15 cellular contexts compared by ENCODE assay signal in genomic region chr5:32690153-32690552, GRCh38. TPM values are rescaled to one million over a fixed set of nuclear protein-coding genes. Genes with fewer than 3 reads are reported as not detected.
A peak's percentile ranks its signal among the peaks of the same experiment; 100 is the strongest.
DNase-seq lines count a peak whose midpoint lies in the region; ATAC-seq and TF ChIP-seq lines count a peak whose summit lies in the region.
"Had no signal": no experiment of that assay in that cellular context is flagged by ENCODE, and none has a peak within 500 bp of the region (broad histone marks: within the 10 kb centered on the region; RNA-seq: fewer than 3 reads in every experiment).

No MANE protein-coding gene starts in this region.

- peaks cover 64% of the 10 kb centered on the region for H3K4me1 Mint-ChIP-seq in chondrocyte (ENCODE audit: low read depth)
- H3K4me1 Mint-ChIP-seq: activated CD4-positive, alpha-beta T cell treated with anti-CD3 and anti-CD28 coated beads for 36 hours; activated naive CD4-positive, alpha-beta T cell treated with anti-CD3 and anti-CD28 coated beads, Interleukin-2, amount 50 U/mL, for 24 hours had no signal

- ATAC-seq in thoracic aorta (ENCODE audit: insufficient number of reproducible peaks, low FRiP score, low read depth) (no peak), GM21390 (IDR thresholded peaks at IDR 0.05; ENCODE audit: unreplicated experiment) (no peak)
- no peak for ATAC-seq in activated CD4-positive, CD25-positive, alpha-beta regulatory T cell treated with anti-CD3 and anti-CD28 coated beads, Interleukin-2, amount 50 U/mL, for 24 hours
- ATAC-seq: activated CD4-positive, alpha-beta T cell treated with anti-CD3 and anti-CD28 coated beads for 36 hours had no signal

- TF ChIP-seq CTCF in NB4 (IDR thresholded peaks at IDR 0.05; ENCODE audit: low read depth, low read length) = peak; percentile 54
- TF ChIP-seq CTCF in chondrocyte (IDR thresholded peaks at IDR 0.05) = peak; percentile 48
- TF ChIP-seq CTCF in thoracic aorta (IDR thresholded peaks at IDR 0.05) = no peak

- H3K9me3 Mint-ChIP-seq in chondrocyte (ENCODE audit: low read depth) = peaks cover 5% of the 10 kb centered on the region
- H3K9me3 Mint-ChIP-seq: activated naive CD4-positive, alpha-beta T cell treated with anti-CD3 and anti-CD28 coated beads, Interleukin-2, amount 50 U/mL, for 24 hours had no signal

- TF ChIP-seq POLR2A in NB4 (IDR thresholded peaks at IDR 0.05; ENCODE audit: extremely low read depth, insufficient read length) = no peak

- no peak overlapping the region for H3K27ac Mint-ChIP-seq in chondrocyte (ENCODE audit: unreplicated experiment)
- H3K27ac Mint-ChIP-seq: activated CD4-positive, alpha-beta T cell treated with anti-CD3 and anti-CD28 coated beads for 36 hours; activated naive CD4-positive, alpha-beta T cell treated with anti-CD3 and anti-CD28 coated beads, Interleukin-2, amount 50 U/mL, for 24 hours had no signal

- peak; percentile 30 for DNase-seq in stimulated activated CD4-positive, alpha-beta T cell treated with anti-CD3 and anti-CD28 coated beads, Interleukin-15, amount 100 ng/mL, for 24 hours
- no peak for DNase-seq in stimulated activated CD4-positive, alpha-beta T cell treated with anti-CD3 and anti-CD28 coated beads, Interleukin-4, amount 100 ng/mL, for 24 hours
- DNase-seq in NB4 (ENCODE audit: low read depth) = peak; percentile 27
- no peak for DNase-seq in chondrocyte (ENCODE audit: low spot score)
- DNase-seq in thoracic aorta (ENCODE audit: low spot score) = no peak
- no peak for DNase-seq in cortex of kidney (lab: John Stamatoyannopoulos, UW)
- DNase-seq: activated CD4-positive, alpha-beta T cell treated with anti-CD3 and anti-CD28 coated beads for 36 hours; islet precursor cell; NCI-H1048; tibial artery had no signal

- H3K36me3 Mint-ChIP-seq in chondrocyte (ENCODE audit: low read depth) = peaks cover 1% of the 10 kb centered on the region
- H3K36me3 Mint-ChIP-seq: activated naive CD4-positive, alpha-beta T cell treated with anti-CD3 and anti-CD28 coated beads, Interleukin-2, amount 50 U/mL, for 24 hours had no signal

- no peaks in the 10 kb centered on the region for H3K27me3 Mint-ChIP-seq in chondrocyte (ENCODE audit: low read depth)

- no peak overlapping the region for H3K4me3 Mint-ChIP-seq in chondrocyte (ENCODE audit: unreplicated experiment)
- H3K4me3 Mint-ChIP-seq: activated CD4-positive, alpha-beta T cell treated with anti-CD3 and anti-CD28 coated beads for 36 hours; activated naive CD4-positive, alpha-beta T cell treated with anti-CD3 and anti-CD28 coated beads, Interleukin-2, amount 50 U/mL, for 24 hours had no signal

- no peaks in the 10 kb centered on the region for H3K36me3 ChIP-seq in thoracic aorta
- H3K36me3 ChIP-seq: tibial artery had no signal

- no peaks in the 10 kb centered on the region for H3K27me3 ChIP-seq in thoracic aorta (replicated peaks; ENCODE audit: insufficient read depth)
- H3K27me3 ChIP-seq: tibial artery had no signal

- peak overlapping the region; percentile 26 to 82 for H3K27ac ChIP-seq in thoracic aorta
- H3K27ac ChIP-seq: epithelial cell of prostate, parathyroid adenoma had no signal

- H3K4me3 ChIP-seq in NB4 (ENCODE audit: low read depth, low read length) = no peak overlapping the region
- H3K4me3 ChIP-seq in thoracic aorta = no peak overlapping the region
- H3K4me3 ChIP-seq: tibial artery had no signal

- peaks cover 22 to 50% of the 10 kb centered on the region in 2 donors for H3K4me1 ChIP-seq in thoracic aorta (ENCODE audit: control insufficient read depth in 1 of 2, low read depth in 2 of 2)
- H3K4me1 ChIP-seq: parathyroid adenoma had no signal

- H3K9me3 ChIP-seq in thoracic aorta = no peaks in the 10 kb centered on the region
- H3K9me3 ChIP-seq: tibial artery had no signal

RNA-seq across cellular contexts. Expression of gene NPR3, which starts 21.0 kb away (rescaled TPM):
- total RNA-seq in chondrocyte (255 to 315 TPM (median 261 TPM) in 3 replicates), thoracic aorta (10 to 100 TPM; 25.7 to 34.3 TPM)

Comparison
In these comparisons a context has a peak if more than half of its experiments do, and no peak if none do; other contexts are left out.
1. DNase-seq: peak in stimulated activated CD4-positive, alpha-beta T cell treated with anti-CD3 and anti-CD28 coated beads, Interleukin-15, amount 100 ng/mL, for 24 hours (single experiment) and NB4 (single experiment); none in stimulated activated CD4-positive, alpha-beta T cell treated with anti-CD3 and anti-CD28 coated beads, Interleukin-4, amount 100 ng/mL, for 24 hours (single experiment), chondrocyte (single experiment), thoracic aorta (single experiment) and cortex of kidney (single experiment).